In the genomic region with DNA sequence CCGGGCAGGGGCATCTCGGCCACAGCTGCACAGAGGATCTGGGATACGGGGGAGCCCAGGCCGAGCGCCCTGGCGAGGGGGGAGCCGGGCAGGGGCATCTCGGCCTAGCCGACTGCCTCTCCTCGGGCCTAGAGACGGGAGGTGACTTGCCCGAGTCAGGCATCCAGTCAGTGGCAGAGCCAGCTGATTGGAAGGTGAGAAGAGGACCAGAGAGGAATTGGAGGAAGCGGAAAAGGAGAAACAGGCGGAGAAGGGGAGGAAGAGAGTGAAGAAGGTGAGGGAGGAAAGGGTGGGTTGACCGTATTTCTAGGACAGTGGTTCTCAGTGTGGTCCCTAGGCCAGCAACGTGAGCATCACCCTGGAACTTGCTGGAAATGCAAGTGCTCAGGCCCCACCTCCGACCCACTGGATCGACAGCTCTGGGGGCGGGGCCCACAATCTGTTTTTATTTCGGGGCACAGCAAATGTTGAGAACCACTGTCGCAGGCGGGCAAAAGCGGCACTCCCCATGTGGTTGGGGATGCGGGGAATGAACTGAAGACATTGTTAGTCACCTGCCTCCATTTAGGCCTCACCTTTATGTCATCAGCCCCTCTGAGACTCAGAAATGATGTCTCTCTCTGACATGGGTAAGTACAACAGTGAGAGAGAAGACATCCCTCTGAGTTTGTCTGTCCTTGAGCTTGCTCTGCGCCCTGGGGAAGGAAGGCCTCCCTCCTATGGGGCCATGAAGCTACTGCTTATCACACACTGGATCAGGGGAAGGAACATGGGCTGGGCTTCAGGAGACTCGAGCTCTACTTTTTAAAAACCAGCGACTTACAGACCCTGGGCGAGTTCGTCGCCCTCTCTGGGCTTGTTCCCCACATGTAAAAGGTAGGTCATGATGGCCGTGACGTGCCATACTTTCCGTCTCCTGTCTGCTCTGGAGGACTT, we compare ENCODE assay signal across 9 cellular contexts. TPM values are rescaled to one million over a fixed set of nuclear protein-coding genes. Genes with fewer than 3 reads are reported as not detected.
DNase-seq lines count a peak whose midpoint lies in the region; ATAC-seq and TF ChIP-seq lines count a peak whose summit lies in the region.
"Had no signal": no experiment of that assay in that cellular context is flagged by ENCODE, and none has a peak within 500 bp of the region (broad histone marks: within the 10 kb centered on the region; RNA-seq: fewer than 3 reads in every experiment).

No MANE protein-coding gene starts in this region.

- H3K79me2 ChIP-seq in PC-3 (ENCODE audit: low read length): peaks cover 23% of the 10 kb centered on the region

- no peak overlapping the region for H2AFZ ChIP-seq in PC-3 (ENCODE audit: low read length)

- no peaks in the 10 kb centered on the region for H3K9me3 ChIP-seq in CD8-positive, alpha-beta memory T cell (ENCODE audit: low read length)
- H3K9me3 ChIP-seq in PC-3 (ENCODE audit: low read length): no peaks in the 10 kb centered on the region
- no peaks in the 10 kb centered on the region for H3K9me3 ChIP-seq in esophagus squamous epithelium
- H3K9me3 ChIP-seq: SJSA1 had no signal

- POLR2A ChIA-PET in CD8-positive, alpha-beta memory T cell (lab: Charles Lee): no interaction called here
- POLR2A ChIA-PET in PC-3 (lab: Charles Lee; ENCODE audit: unreplicated experiment): interaction anchor here (1.1 kb wide), 1 partner anchor 28 kb away, joined by 9 read pairs; no protein-coding TSS in a partner anchor
- POLR2A ChIA-PET in HEK293T (lab: Yijun Ruan, JAX): no interaction called here

- 0 out of 2 replicates have a peak overlapping the region, but pooled peaks have one; percentile 3 for H3K9ac ChIP-seq in PC-3 (ENCODE audit: low read length)

- peak overlapping the region; percentile 24; the same call in 1 of the 2 replicates for H3K4me2 ChIP-seq in PC-3 (ENCODE audit: low read length)

- peak overlapping the region; percentile 14 to 75 (median 48) for H3K4me3 Mint-ChIP-seq in CD8-positive, alpha-beta memory T cell
- peak overlapping the region in 2 of 3 experiments; percentile 64 to 68 for H3K4me3 Mint-ChIP-seq in nephron
- no peak overlapping the region for H3K4me3 Mint-ChIP-seq in activated CD8-positive, alpha-beta memory T cell treated with anti-CD3 and anti-CD28 coated beads, Interleukin-2, amount 10 ng/mL, durations not matched to agents 7 days and 5 days

- CTCF ChIA-PET in CD8-positive, alpha-beta memory T cell (lab: Charles Lee): interaction anchor here (1.0 to 1.5 kb wide), 6 partner anchors 11 to 514 kb away, joined by 3 to 9 read pairs (median 3); no protein-coding TSS in a partner anchor
- CTCF ChIA-PET in PC-3 (lab: Charles Lee): interaction anchor here (0.5 to 1.9 kb wide), 3 partner anchors 10 to 28 kb away, joined by 3 to 6 read pairs (median 6); no protein-coding TSS in a partner anchor
- CTCF ChIA-PET in HEK293T (lab: Yijun Ruan, JAX): interaction anchor here (0.5 kb wide), 1 partner anchor 29 kb away, joined by 3 read pairs; no protein-coding TSS in a partner anchor
- CTCF ChIA-PET in activated CD8-positive, alpha-beta memory T cell treated with anti-CD3 and anti-CD28 coated beads, Interleukin-2, amount 10 ng/mL, durations not matched to agents 7 days and 5 days (lab: Charles Lee): interaction anchor here (0.7 to 4.3 kb wide), 20 partner anchors 11 to 192 kb away, joined by 3 to 38 read pairs (median 5); partner anchors contain the start of gene NCBP2

- TF ChIP-seq CTCF in PC-3 (conservative IDR thresholded peaks at IDR 0.05; ENCODE audit: low read depth, low read length) (no peak), esophagus squamous epithelium (IDR thresholded peaks at IDR 0.05) (no peak), nephron (IDR thresholded peaks at IDR 0.05; ENCODE audit: unreplicated experiment in 3 of 3) (no peak)

- no peak overlapping the region for H3K27ac ChIP-seq in CD8-positive, alpha-beta memory T cell (ENCODE audit: low read depth, low read length)
- H3K27ac ChIP-seq in PC-3 (ENCODE audit: low read length): peak overlapping the region; percentile 61
- peak overlapping the region in 3 of 4 donors; percentile 47 to 59 (median 56) for H3K27ac ChIP-seq in esophagus squamous epithelium

- WGBS in esophagus squamous epithelium, 2 donors: 80 to 84% methylated on average over 5 to 22 of the region's 33 CpGs

- BruUV-seq in PC-3 (replicated peaks; lab: Mats Ljungman, UMichigan): no TSS peak

- no peak overlapping the region for H3K4me3 ChIP-seq in CD8-positive, alpha-beta memory T cell (ENCODE audit: low read length)
- H3K4me3 ChIP-seq in PC-3 (ENCODE audit: low read length) (no peak overlapping the region), esophagus squamous epithelium (no peak overlapping the region)

- ATAC-seq in PC-3 (no peak), GM19452 (IDR thresholded peaks at IDR 0.05; ENCODE audit: unreplicated experiment) (no peak), GM18870 (IDR thresholded peaks at IDR 0.05; ENCODE audit: unreplicated experiment) (no peak)
- no peak for ATAC-seq in activated CD8-positive, alpha-beta memory T cell treated with anti-CD3 and anti-CD28 coated beads, Interleukin-2, amount 10 ng/mL, durations not matched to agents 7 days and 5 days

- peak overlapping the region in 2 of 8 donors; percentile 1 to 6 for H3K27ac Mint-ChIP-seq in CD8-positive, alpha-beta memory T cell
- no peak overlapping the region for H3K27ac Mint-ChIP-seq in nephron
- no peak overlapping the region for H3K27ac Mint-ChIP-seq in activated CD8-positive, alpha-beta memory T cell treated with anti-CD3 and anti-CD28 coated beads, Interleukin-2, amount 10 ng/mL, durations not matched to agents 7 days and 5 days

- H3K4me1 Mint-ChIP-seq in CD8-positive, alpha-beta memory T cell: peaks cover 0 to 9% (median 4%) of the 10 kb centered on the region in 3 donors
- peaks cover 6% of the 10 kb centered on the region for H3K4me1 Mint-ChIP-seq in nephron
- peaks cover 10% of the 10 kb centered on the region for H3K4me1 Mint-ChIP-seq in activated CD8-positive, alpha-beta memory T cell treated with anti-CD3 and anti-CD28 coated beads, Interleukin-2, amount 10 ng/mL, durations not matched to agents 7 days and 5 days

- no peaks in the 10 kb centered on the region for H3K36me3 Mint-ChIP-seq in CD8-positive, alpha-beta memory T cell
- H3K36me3 Mint-ChIP-seq in nephron (ENCODE audit: low read depth): no peaks in the 10 kb centered on the region
- H3K36me3 Mint-ChIP-seq in activated CD8-positive, alpha-beta memory T cell treated with anti-CD3 and anti-CD28 coated beads, Interleukin-2, amount 10 ng/mL, durations not matched to agents 7 days and 5 days: no peaks in the 10 kb centered on the region

- no peaks in the 10 kb centered on the region for H3K27me3 ChIP-seq in CD8-positive, alpha-beta memory T cell (ENCODE audit: insufficient read depth, low read length, poor library complexity, severe bottlenecking)
- H3K27me3 ChIP-seq in PC-3 (ENCODE audit: low read length): no peaks in the 10 kb centered on the region
- H3K27me3 ChIP-seq in esophagus squamous epithelium: peaks cover 0 to 16% (median 0%) of the 10 kb centered on the region in 4 donors

- no peaks in the 10 kb centered on the region for H3K36me3 ChIP-seq in CD8-positive, alpha-beta memory T cell (ENCODE audit: insufficient read depth, low read length)
- peaks cover 4% of the 10 kb centered on the region; the same call in 1 of the 2 replicates for H3K36me3 ChIP-seq in PC-3 (ENCODE audit: low read depth, low read length)
- no peaks in the 10 kb centered on the region for H3K36me3 ChIP-seq in esophagus squamous epithelium
- H3K36me3 ChIP-seq: SJSA1 had no signal

- TF ChIP-seq POLR2A in esophagus squamous epithelium (IDR thresholded peaks at IDR 0.05): no peak

- H3K9me2 ChIP-seq in PC-3 (replicated peaks; ENCODE audit: low read length): no peaks in the 10 kb centered on the region

- H3K27me3 Mint-ChIP-seq in CD8-positive, alpha-beta memory T cell: peaks cover 1 to 3% of the 10 kb centered on the region in 2 donors
- peaks cover 49% of the 10 kb centered on the region for H3K27me3 Mint-ChIP-seq in nephron (ENCODE audit: low read depth)
- H3K27me3 Mint-ChIP-seq in activated CD8-positive, alpha-beta memory T cell treated with anti-CD3 and anti-CD28 coated beads, Interleukin-2, amount 10 ng/mL, durations not matched to agents 7 days and 5 days: peaks cover 13% of the 10 kb centered on the region

- H3F3A ChIP-seq in PC-3 (ENCODE audit: low read length, unreplicated experiment): no peaks in the 10 kb centered on the region

- DNase-seq in CD8-positive, alpha-beta memory T cell: no peak
- DNase-seq in PC-3 (no peak), esophagus squamous epithelium (lab: John Stamatoyannopoulos, UW) (no peak), HEK293T (ENCODE audit: extremely low spot score) (no peak)
- no peak for DNase-seq in activated CD8-positive, alpha-beta memory T cell treated with anti-CD3 and anti-CD28 coated beads, Interleukin-2, amount 10 ng/mL, durations not matched to agents 7 days and 5 days

- intact Hi-C loops in PC-3 (cut with micrococcal nuclease): no loop called here
- intact Hi-C loops in esophagus squamous epithelium (cut with DNase I): no loop called here

- no peaks in the 10 kb centered on the region for H3K4me1 ChIP-seq in CD8-positive, alpha-beta memory T cell (ENCODE audit: insufficient read depth, low read length)
- peaks cover 41% of the 10 kb centered on the region for H3K4me1 ChIP-seq in PC-3 (ENCODE audit: insufficient read depth, low read length)
- H3K4me1 ChIP-seq in esophagus squamous epithelium: peaks cover 13 to 38% (median 15%) of the 10 kb centered on the region in 3 donors

- H3K9me3 Mint-ChIP-seq in CD8-positive, alpha-beta memory T cell: no peaks in the 10 kb centered on the region
- H3K9me3 Mint-ChIP-seq in nephron: peaks cover 3% of the 10 kb centered on the region
- H3K9me3 Mint-ChIP-seq in activated CD8-positive, alpha-beta memory T cell treated with anti-CD3 and anti-CD28 coated beads, Interleukin-2, amount 10 ng/mL, durations not matched to agents 7 days and 5 days (ENCODE audit: low read depth): peaks cover 7% of the 10 kb centered on the region

- H4K20me1 ChIP-seq in PC-3 (ENCODE audit: low read length): no peaks in the 10 kb centered on the region

TF ChIP-seq in HEK293T, 16 proteins besides CTCF, POLR2A, EP300 and RAD21:
- TF ChIP-seq BHLHE40 (IDR thresholded peaks at IDR 0.05; ENCODE audit: borderline replicate concordance) (no peak), HDGF (IDR thresholded peaks at IDR 0.05; ENCODE audit: borderline replicate concordance) (no peak), SP1 (IDR thresholded peaks at IDR 0.05) (no peak), TARDBP (IDR thresholded peaks at IDR 0.05) (no peak), ELF4 (IDR thresholded peaks at IDR 0.05) (no peak), LEF1 (IDR thresholded peaks at IDR 0.05; ENCODE audit: borderline replicate concordance) (no peak), SUZ12 (IDR thresholded peaks at IDR 0.05) (no peak), ARNT (IDR thresholded peaks at IDR 0.05) (no peak), ZNF384 (IDR thresholded peaks at IDR 0.05) (no peak), NFRKB (IDR thresholded peaks at IDR 0.05) (no peak)
TF ChIP-seq in HEK293T: peak in this region for 0.

RNA-seq across cellular contexts. Expression of gene MELTF, which starts 1.0 kb away (rescaled TPM):
- total RNA-seq in CD8-positive, alpha-beta memory T cell: 1 to 10 TPM; 2.2 to 3.0 TPM
- 0.36 TPM for polyA plus RNA-seq in CD8-positive, alpha-beta memory T cell
- total RNA-seq in PC-3 (2014; rRNA removed) (40.6 and 46.8 TPM in 2 replicates), esophagus squamous epithelium (1 to 10 TPM; 3.2 to 5.9 (median 3.9) TPM)
- 1 to 10 TPM; 3.3 TPM for total RNA-seq in activated CD8-positive, alpha-beta memory T cell treated with anti-CD3 and anti-CD28 coated beads, Interleukin-2, amount 10 ng/mL, durations not matched to agents 7 days and 5 days
